13 cellular contexts compared by ENCODE assay signal in genomic region chr7:412731-413356, GRCh38.
A peak's percentile ranks its signal among the peaks of the same experiment; 100 is the strongest.
DNase-seq lines count a peak whose midpoint lies in the region; ATAC-seq, FAIRE-seq and TF ChIP-seq lines count a peak whose summit lies in the region.
"Had no signal": no experiment of that assay in that cellular context is flagged by ENCODE, and none has a peak within 500 bp of the region (broad histone marks: within the 10 kb centered on the region; RNA-seq: fewer than 3 reads in every experiment).

No MANE protein-coding gene starts in this region.

- ATAC-seq in K562 (no peak), GM21447 (IDR thresholded peaks at IDR 0.05; ENCODE audit: unreplicated experiment) (no peak), GM18498 (IDR thresholded peaks at IDR 0.05; ENCODE audit: unreplicated experiment) (no peak)

- WGBS in K562 (ENCODE audit: insufficient coverage, low coverage, missing lambda C conversion rate), result 20% methylated on average over 22 of the region's 23 CpGs

- H3K4me2 ChIP-seq in BLaER1 treated with 17β-estradiol and CSF1 and Interleukin-3, amounts not matched to agents 10 nM and 100 nM, result peak overlapping the region in 10 of 11 experiments; percentile 43 to 86 (median 76); a peak in 18 of 22 replicates
- no peak overlapping the region for H3K4me2 ChIP-seq in K562 (ENCODE audit: insufficient read depth, low read length)

- no TSS peak for BruUV-seq in K562 (replicated peaks; lab: Mats Ljungman, UMichigan)

- in situ Hi-C loops in K562 (cut with MboI), result no loop called here

- CTCF ChIA-PET in K562 (lab: Yijun Ruan, JAX; ENCODE audit: low intra/inter-chr PET ratio), result no interaction called here

- H2AFZ ChIP-seq in K562 (ENCODE audit: low read depth, low read length), result no peak overlapping the region

- no peak for TF ChIP-seq CTCF in K562 (IDR thresholded peaks at IDR 0.05 in 2 of 3, conservative IDR thresholded peaks at IDR 0.05 in 1 of 3; ENCODE audit: insufficient read depth in 2 of 3, low read depth in 1 of 3, low read length in 3 of 3)

- TF ChIP-seq RAD21 in K562 (CRISPR knock-in tag; conservative IDR thresholded peaks at IDR 0.05 in 1 of 2, IDR thresholded peaks at IDR 0.05 in 1 of 2), result no peak

- no peak for FAIRE-seq in K562 (lab: Jason Lieb, UNC)
- FAIRE-seq: GM18507 had no signal

- TF ChIP-seq EP300 in K562 (IDR thresholded peaks at IDR 0.05; ENCODE audit: low read length), result no peak

- H3K27me3 ChIP-seq in BLaER1 treated with 17β-estradiol and CSF1 and Interleukin-3, amounts not matched to agents 10 nM and 100 nM, result peaks cover 0 to 36% (median 0%) of the 10 kb centered on the region in 11 experiments; a peak in 9 of 22 replicates
- H3K27me3 ChIP-seq in H7 (ENCODE audit: control insufficient read depth, insufficient read depth, low read length) (no peaks in the 10 kb centered on the region), K562 (ENCODE audit: control insufficient read depth in 2 of 2, insufficient read depth in 2 of 2, low read length in 2 of 2) (peaks cover 53 to 76% of the 10 kb centered on the region in 2 experiments)

- DNase-seq in H7, result peak; percentile 20
- DNase-seq in K562 (ENCODE audit: extremely low read depth in 1 of 4, low spot score in 3 of 4), result no peak
- peak; percentile 58 for DNase-seq in posterior vena cava (ENCODE audit: low spot score)
- DNase-seq in SK-N-DZ (ENCODE audit: low spot score), result no peak
- DNase-seq: KG1, NCI-H1092, NCI-H774, SHP77 treated with DMSO at 0.1 percent for 48 hours had no signal

- intact Hi-C loops in K562 (cut with micrococcal nuclease) (no loop called here), posterior vena cava (cut with DNase I) (no loop called here)

- no peak overlapping the region for H3K4me3 ChIP-seq in BLaER1 treated with 17β-estradiol and CSF1 and Interleukin-3, amounts not matched to agents 10 nM and 100 nM
- H3K4me3 ChIP-seq in H7 (ENCODE audit: insufficient read depth, low read depth, low read length) (no peak overlapping the region), K562 (no peak overlapping the region)

- no peaks in the 10 kb centered on the region for H3K9me1 ChIP-seq in K562 (ENCODE audit: control insufficient read depth, insufficient read depth, low read length)

- no peak overlapping the region for H3K9ac ChIP-seq in BLaER1 treated with 17β-estradiol and CSF1 and Interleukin-3, amounts not matched to agents 10 nM and 100 nM
- H3K9ac ChIP-seq in K562 (ENCODE audit: insufficient read depth in 1 of 2, low read depth in 2 of 2, low read length in 2 of 2), result no peak overlapping the region

- POLR2A ChIA-PET in K562 (lab: Yijun Ruan, JAX), result interaction anchor here (0.6 to 0.9 kb wide), 2 partner anchors 14 to 20 kb away, joined by 3 read pairs; no protein-coding TSS in a partner anchor

- no peaks in the 10 kb centered on the region for H3K79me2 ChIP-seq in K562 (ENCODE audit: control insufficient read depth, insufficient read depth, low read length)

- peaks cover 11 to 20% (median 15%) of the 10 kb centered on the region in 11 experiments for H3K9me3 ChIP-seq in BLaER1 treated with 17β-estradiol and CSF1 and Interleukin-3, amounts not matched to agents 10 nM and 100 nM (replicated peaks in 1 of 11)
- no peaks in the 10 kb centered on the region for H3K9me3 ChIP-seq in K562 (replicated peaks; ENCODE audit: control insufficient read depth, insufficient read depth, low read depth, low read length)

- peak overlapping the region in 3 of 11 experiments; percentile 31 to 57 (median 35); a peak in 4 of 22 replicates for H3K27ac ChIP-seq in BLaER1 treated with 17β-estradiol and CSF1 and Interleukin-3, amounts not matched to agents 10 nM and 100 nM
- H3K27ac ChIP-seq in K562 (ENCODE audit: extremely low read depth, low read depth, low read length), result no peak overlapping the region
- H3K27ac ChIP-seq: C4-2B had no signal

- H3K4me1 ChIP-seq in BLaER1 treated with 17β-estradiol and CSF1 and Interleukin-3, amounts not matched to agents 10 nM and 100 nM, result peaks cover 19 to 56% (median 47%) of the 10 kb centered on the region in 10 experiments; a peak in 18 of 20 replicates
- peaks cover 0 to 24% of the 10 kb centered on the region in 2 experiments; a peak in 2 of 5 replicates for H3K4me1 ChIP-seq in K562 (replicated peaks in 1 of 2; ENCODE audit: control insufficient read depth in 2 of 2, insufficient read depth in 2 of 2, low read length in 2 of 2)

- no peak for TF ChIP-seq POLR2A in K562 (conservative IDR thresholded peaks at IDR 0.05)

- H4K20me1 ChIP-seq in BLaER1 treated with 17β-estradiol and CSF1 and Interleukin-3, amounts not matched to agents 10 nM and 100 nM, result peaks cover 0 to 11% (median 0%) of the 10 kb centered on the region in 11 experiments; a peak in 4 of 22 replicates
- H4K20me1 ChIP-seq in K562 (replicated peaks; ENCODE audit: control insufficient read depth, insufficient read depth, low read length), result no peaks in the 10 kb centered on the region; the same call in 1 of the 2 replicates

- peaks cover 0 to 4% (median 0%) of the 10 kb centered on the region in 11 experiments; a peak in 1 of 22 replicates for H3K36me3 ChIP-seq in BLaER1 treated with 17β-estradiol and CSF1 and Interleukin-3, amounts not matched to agents 10 nM and 100 nM
- H3K36me3 ChIP-seq in H7 (replicated peaks; ENCODE audit: control insufficient read depth, insufficient read depth, low read length), result no peaks in the 10 kb centered on the region
- H3K36me3 ChIP-seq in K562 (ENCODE audit: control insufficient read depth, insufficient read depth, low read length), result no peaks in the 10 kb centered on the region

TF ChIP-seq in K562, 482 proteins besides CTCF, POLR2A, EP300 and RAD21:
- 0 out of 2 replicates have a peak, but pooled peaks have one; percentile 22 for TF ChIP-seq ZNF263 (CRISPR knock-in tag; IDR thresholded peaks at IDR 0.05; ENCODE audit: borderline replicate concordance)
- no peak for TF ChIP-seq ATF1 (CRISPR knock-in tag; IDR thresholded peaks at IDR 0.05)
- no peak for TF ChIP-seq ATF1 (tag; IDR thresholded peaks at IDR 0.05)

Comparison
In these comparisons a context has a peak if more than half of its experiments do, and no peak if none do; other contexts are left out.
1. DNase-seq: peak in H7 (single experiment) and posterior vena cava (single experiment); none in K562 (0 of 4) and SK-N-DZ (single experiment).